26 cellular contexts compared by ENCODE assay signal in genomic region chr11:66411323-66411722, GRCh38. TPM values are rescaled to one million over a fixed set of nuclear protein-coding genes. Genes with fewer than 3 reads are reported as not detected.
"Had no signal": no experiment of that assay in that cellular context is flagged by ENCODE, and none has a peak within 500 bp of the region (broad histone marks: within the 10 kb centered on the region; RNA-seq: fewer than 3 reads in every experiment).

No MANE protein-coding gene starts in this region.

- H3K4me1 ChIP-seq: prostate gland had no signal

- H3K4me3 ChIP-seq: colonic mucosa, ovary, prostate gland, SK-N-MC, suprapubic skin had no signal

- H3K27me3 ChIP-seq: ovary had no signal

- H3K9me3 Mint-ChIP-seq: activated CD4-positive, alpha-beta memory T cell treated with anti-CD3 and anti-CD28 coated beads, Interleukin-2, amount 10 ng/mL, durations not matched to agents 7 days and 5 days; activated CD4-positive, alpha-beta T cell treated with anti-CD3 and anti-CD28 coated beads, Interleukin-2, amount 10 ng/mL, durations not matched to agents 24 days and 14 days; activated naive CD8-positive, alpha-beta T cell treated with anti-CD3 and anti-CD28 coated beads, Interleukin-2, amount 50 U/mL, for 24 hours; activated T-helper 1 cell treated with anti-CD3 and anti-CD28 coated beads, Interleukin-12 subunit alpha, Interleukin-12 subunit beta, Interleukin-2, Interleukin-4 antibody, amounts not matched to agents 30 ng/mL and 10 ng/mL and 1 ng/mL, durations not matched to agents 14 hours and 24 hours and 36 hours; central memory CD8-positive, alpha-beta T cell; effector memory CD8-positive, alpha-beta T cell; memory B cell; stimulated activated naive CD8-positive, alpha-beta T cell treated with anti-CD3 and anti-CD28 coated beads, Interleukin-15, Interleukin-2, amounts not matched to agents 100 ng/mL and 50 ng/mL, for 24 hours; type B pancreatic cell had no signal

- H3K36me3 ChIP-seq: colonic mucosa, ovary, prostate gland, suprapubic skin had no signal

- H3K36me3 Mint-ChIP-seq: activated CD8-positive, alpha-beta memory T cell treated with anti-CD3 and anti-CD28 coated beads, Interleukin-2, amount 10 ng/mL, durations not matched to agents 7 days and 5 days; memory B cell; type B pancreatic cell had no signal

- H3K4me3 Mint-ChIP-seq: activated CD4-positive, alpha-beta memory T cell treated with anti-CD3 and anti-CD28 coated beads, Interleukin-2, amount 10 ng/mL, durations not matched to agents 7 days and 5 days; activated CD4-positive, alpha-beta T cell treated with anti-CD3 and anti-CD28 coated beads, Interleukin-2, amount 10 ng/mL, durations not matched to agents 24 days and 14 days; activated CD8-positive, alpha-beta memory T cell treated with anti-CD3 and anti-CD28 coated beads, Interleukin-2, amount 10 ng/mL, durations not matched to agents 7 days and 5 days; activated naive CD8-positive, alpha-beta T cell treated with anti-CD3 and anti-CD28 coated beads, Interleukin-2, amount 50 U/mL, for 24 hours; activated T-helper 1 cell treated with anti-CD3 and anti-CD28 coated beads, Interleukin-12 subunit alpha, Interleukin-12 subunit beta, Interleukin-2, Interleukin-4 antibody, amounts not matched to agents 30 ng/mL and 10 ng/mL and 1 ng/mL, durations not matched to agents 14 hours and 24 hours and 36 hours; central memory CD8-positive, alpha-beta T cell; effector memory CD8-positive, alpha-beta T cell; memory B cell; stimulated activated naive CD8-positive, alpha-beta T cell treated with anti-CD3 and anti-CD28 coated beads, Interleukin-15, Interleukin-2, amounts not matched to agents 100 ng/mL and 50 ng/mL, for 24 hours; type B pancreatic cell had no signal

- DNase-seq: activated CD4-positive, alpha-beta memory T cell treated with anti-CD3 and anti-CD28 coated beads, Interleukin-2, amount 10 ng/mL, durations not matched to agents 7 days and 5 days; activated CD4-positive, alpha-beta T cell treated with anti-CD3 and anti-CD28 coated beads, Interleukin-2, amount 10 ng/mL, durations not matched to agents 24 days and 14 days; activated CD8-positive, alpha-beta memory T cell treated with anti-CD3 and anti-CD28 coated beads, Interleukin-2, amount 10 ng/mL, durations not matched to agents 7 days and 5 days; activated gamma-delta T cell; activated naive CD4-positive, alpha-beta T cell treated with anti-CD3 and anti-CD28 coated beads, Interleukin-2, amount 50 U/mL, for 16 hours; activated naive CD8-positive, alpha-beta T cell treated with anti-CD3 and anti-CD28 coated beads, Interleukin-2, amount 50 U/mL, for 24 hours; colonic mucosa; dorsolateral prefrontal cortex; effector memory CD8-positive, alpha-beta T cell; islet precursor cell; left cardiac atrium; ovary; right cardiac atrium; stimulated activated CD4-positive, alpha-beta T cell treated with anti-CD3 and anti-CD28 coated beads, Interleukin-1b, Interleukin-23, amount 100 ng/mL, for 48 hours; SW 1271 had no signal

- H3K27ac Mint-ChIP-seq: activated CD4-positive, alpha-beta memory T cell treated with anti-CD3 and anti-CD28 coated beads, Interleukin-2, amount 10 ng/mL, durations not matched to agents 7 days and 5 days; activated CD4-positive, alpha-beta T cell treated with anti-CD3 and anti-CD28 coated beads, Interleukin-2, amount 10 ng/mL, durations not matched to agents 24 days and 14 days; activated CD8-positive, alpha-beta memory T cell treated with anti-CD3 and anti-CD28 coated beads, Interleukin-2, amount 10 ng/mL, durations not matched to agents 7 days and 5 days; activated naive CD8-positive, alpha-beta T cell treated with anti-CD3 and anti-CD28 coated beads, Interleukin-2, amount 50 U/mL, for 24 hours; activated T-helper 1 cell treated with anti-CD3 and anti-CD28 coated beads, Interleukin-12 subunit alpha, Interleukin-12 subunit beta, Interleukin-2, Interleukin-4 antibody, amounts not matched to agents 30 ng/mL and 10 ng/mL and 1 ng/mL, durations not matched to agents 14 hours and 24 hours and 36 hours; memory B cell; stimulated activated naive CD8-positive, alpha-beta T cell treated with anti-CD3 and anti-CD28 coated beads, Interleukin-15, Interleukin-2, amounts not matched to agents 100 ng/mL and 50 ng/mL, for 24 hours had no signal

- H3K9me3 ChIP-seq: colonic mucosa, ovary, prostate gland, suprapubic skin had no signal

- ATAC-seq: activated CD8-positive, alpha-beta memory T cell treated with anti-CD3 and anti-CD28 coated beads, Interleukin-2, amount 10 ng/mL, durations not matched to agents 7 days and 5 days; activated naive CD8-positive, alpha-beta T cell treated with anti-CD3 and anti-CD28 coated beads, Interleukin-2, amount 50 U/mL, for 24 hours; effector memory CD8-positive, alpha-beta T cell; esophagus mucosa; left cardiac atrium; right cardiac atrium had no signal

- H3K27ac ChIP-seq: colonic mucosa, ovary, prostate gland, SK-N-MC, suprapubic skin had no signal

RNA-seq across cellular contexts. Expression of gene NPAS4, which starts 9.5 kb away (rescaled TPM):
- total RNA-seq: activated CD4-positive, alpha-beta T cell treated with anti-CD3 and anti-CD28 coated beads, Interleukin-2, amount 10 ng/mL, durations not matched to agents 24 days and 14 days; activated T-helper 1 cell treated with anti-CD3 and anti-CD28 coated beads, Interleukin-12 subunit alpha, Interleukin-12 subunit beta, Interleukin-2, Interleukin-4 antibody, amounts not matched to agents 30 ng/mL and 10 ng/mL and 1 ng/mL, durations not matched to agents 14 hours and 24 hours and 36 hours; endothelial cell of umbilical vein; esophagus mucosa; liver; suprapubic skin had no signal
- polyA plus RNA-seq: endothelial cell of umbilical vein had no signal
